In the genomic region with DNA sequence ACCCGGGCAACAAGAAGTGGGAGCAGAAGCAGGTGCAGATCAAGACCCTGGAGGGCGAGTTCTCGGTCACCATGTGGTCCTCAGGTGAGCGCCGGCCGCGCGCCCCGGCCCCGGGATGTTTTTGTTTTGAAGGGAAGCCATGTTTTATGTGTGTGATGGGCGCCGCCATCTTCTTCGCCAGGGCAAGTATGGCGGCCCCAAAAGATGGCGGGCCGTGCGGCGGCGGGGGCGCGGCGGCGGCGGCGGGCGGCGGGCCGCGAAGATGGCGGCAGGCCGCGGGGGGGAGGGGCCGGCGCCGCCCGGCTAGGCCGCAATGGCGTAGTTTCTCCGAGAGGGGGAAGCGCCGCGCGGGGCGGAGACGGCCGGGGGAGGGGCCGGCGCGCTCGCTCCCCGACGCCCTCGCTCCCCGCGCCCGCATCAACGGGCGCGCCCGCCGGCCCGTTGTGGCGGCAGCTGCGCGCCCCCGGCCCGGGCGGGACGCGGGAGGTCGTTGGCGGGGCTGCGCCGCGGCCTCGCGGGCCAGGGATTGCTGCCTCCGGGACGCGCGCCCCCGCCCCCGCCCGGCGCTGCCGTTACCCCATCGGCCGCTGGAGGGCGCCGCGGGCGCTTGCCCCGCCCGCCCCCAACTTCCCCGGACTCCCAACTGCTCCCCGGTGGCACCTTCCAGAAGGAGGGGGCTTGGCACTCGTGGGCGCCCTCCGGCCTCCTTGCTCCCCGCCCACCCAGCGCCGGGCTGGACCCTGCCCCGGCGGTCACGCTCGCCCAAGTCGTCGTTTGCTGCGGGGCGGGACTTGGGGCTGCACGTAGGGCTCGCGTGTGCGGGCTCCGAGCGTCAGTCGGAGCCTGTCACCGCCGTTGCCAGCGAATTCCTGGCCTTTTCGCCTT, we compare ENCODE assay signal across 8 cellular contexts. TPM values are rescaled to one million over a fixed set of nuclear protein-coding genes. Genes with fewer than 3 reads are reported as not detected.
DNase-seq lines count a peak whose midpoint lies in the region; ATAC-seq, FAIRE-seq and TF ChIP-seq lines count a peak whose summit lies in the region.

No MANE protein-coding gene starts in this region.

- H3K9me3 ChIP-seq in HAP-1 (peaks cover 3% of the 10 kb centered on the region; the same call in 1 of the 2 replicates), MG63 (no peaks in the 10 kb centered on the region), SK-N-SH (no peaks in the 10 kb centered on the region), pancreas (no peaks in the 10 kb centered on the region), thyroid gland (no peaks in the 10 kb centered on the region)

- no peak for FAIRE-seq in pancreas (lab: Jason Lieb, UNC)

- H3K4me3 Mint-ChIP-seq in activated naive CD8-positive, alpha-beta T cell treated with anti-CD3 and anti-CD28 coated beads for 36 hours, result peak overlapping the region; percentile 84

- no peaks in the 10 kb centered on the region for H3K9me3 Mint-ChIP-seq in activated naive CD8-positive, alpha-beta T cell treated with anti-CD3 and anti-CD28 coated beads for 36 hours

- H3K9ac ChIP-seq in SK-N-SH, result peak overlapping the region; percentile 87

- POLR2A ChIA-PET in SK-N-SH (lab: Yijun Ruan, JAX), result interaction anchor here (0.6 kb wide), 1 partner anchor 69 kb away, joined by 3 read pairs; no protein-coding TSS in a partner anchor

- peak overlapping the region; percentile 81 for H3K4me3 ChIP-seq in HAP-1
- H3K4me3 ChIP-seq in MG63, result peak overlapping the region; percentile 68
- peak overlapping the region; percentile 92 to 94 for H3K4me3 ChIP-seq in SK-N-SH (ENCODE audit: low read depth in 2 of 2, low read length in 1 of 2)
- H3K4me3 ChIP-seq in pancreas, result peak overlapping the region; percentile 88 to 100 (median 98)
- H3K4me3 ChIP-seq in thyroid gland (replicated peaks in 1 of 3), result peak overlapping the region; percentile 84 to 99 (median 90)

- H3K4me1 ChIP-seq in HAP-1 (peaks cover 23% of the 10 kb centered on the region), SK-N-SH (ENCODE audit: control insufficient read depth in 1 of 2, insufficient read depth in 2 of 2, low read depth in 1 of 2, low read length in 1 of 2) (peaks cover 7 to 14% of the 10 kb centered on the region in 2 experiments), pancreas (peaks cover 7 to 41% (median 27%) of the 10 kb centered on the region in 3 donors), thyroid gland (peaks cover 34 to 50% of the 10 kb centered on the region in 2 donors)

- WGBS in SK-N-SH (ENCODE audit: low lambda C conversion rate), result under 1% methylated on average over 24 of the region's 121 CpGs
- WGBS in pancreas, 2 donors, result 1% methylated on average over 47 to 121 of the region's 121 CpGs
- WGBS in thyroid gland, 2 donors, result 0% methylated on average over 20 to 26 of the region's 121 CpGs

- ATAC-seq in Right ventricle myocardium inferior (peak; percentile 70), pancreas (peak; percentile 57 to 77 (median 66))

- peaks cover 22% of the 10 kb centered on the region for H3K36me3 ChIP-seq in HAP-1 (replicated peaks)
- peaks cover 15% of the 10 kb centered on the region for H3K36me3 ChIP-seq in MG63
- peaks cover 0 to 5% of the 10 kb centered on the region in 2 experiments for H3K36me3 ChIP-seq in SK-N-SH (replicated peaks in 1 of 2; ENCODE audit: control insufficient read depth in 1 of 2, insufficient read depth in 2 of 2, low read length in 1 of 2)
- H3K36me3 ChIP-seq in pancreas, result no peaks in the 10 kb centered on the region
- H3K36me3 ChIP-seq in thyroid gland, result peaks cover 0 to 7% of the 10 kb centered on the region in 2 donors

- H3K36me3 Mint-ChIP-seq in activated naive CD8-positive, alpha-beta T cell treated with anti-CD3 and anti-CD28 coated beads for 36 hours, result peaks cover 52% of the 10 kb centered on the region

- H3K79me2 ChIP-seq in SK-N-SH (ENCODE audit: insufficient read depth), result peaks cover 87% of the 10 kb centered on the region

- H3K27me3 ChIP-seq in HAP-1 (ENCODE audit: low read depth) (no peaks in the 10 kb centered on the region), MG63 (no peaks in the 10 kb centered on the region), SK-N-SH (ENCODE audit: insufficient read depth) (no peaks in the 10 kb centered on the region), pancreas (no peaks in the 10 kb centered on the region), thyroid gland (no peaks in the 10 kb centered on the region)

- intact Hi-C loops in Right ventricle myocardium inferior (cut with DNase I), result loop anchor here (2.0 to 5.0 kb wide), 3 partner anchors 47 to 137 kb away; a partner anchor contains a TSS
- intact Hi-C loops in pancreas (cut with DNase I), result no loop called here
- intact Hi-C loops in thyroid gland (cut with DNase I), result no loop called here

- DNase-seq in GF-D8 (lab: John Stamatoyannopoulos, UW) (peak; percentile 25), HAP-1 (ENCODE audit: low spot score in 2 of 2) (peak; percentile 74 to 89), MG63 (peak; percentile 90), SK-N-SH (peak; percentile 92), Right ventricle myocardium inferior (ENCODE audit: missing footprints) (peak; percentile 93), pancreas (peak; percentile 83 to 93 (median 91)), thyroid gland (peak; percentile 90 to 92)
- DNase-seq in activated naive CD8-positive, alpha-beta T cell treated with anti-CD3 and anti-CD28 coated beads for 36 hours, result peak; percentile 91

- peak in 1 of 2 donors; percentile 75 for TF ChIP-seq POLR2A in thyroid gland (IDR thresholded peaks at IDR 0.05)

- H3K27ac ChIP-seq in SK-N-SH (ENCODE audit: low read depth in 2 of 2, low read length in 1 of 2) (peak overlapping the region; percentile 83 to 87), pancreas (peak overlapping the region; percentile 89 to 98 (median 96)), thyroid gland (peak overlapping the region; percentile 88 to 99 (median 98))

- H2AFZ ChIP-seq in SK-N-SH (ENCODE audit: low read depth), result no peak overlapping the region

- H3F3A ChIP-seq in SK-N-SH (replicated peaks; ENCODE audit: insufficient read depth), result peaks cover 9% of the 10 kb centered on the region

- CTCF ChIA-PET in SK-N-SH (lab: Yijun Ruan, JAX), result interaction anchor here (0.7 to 4.1 kb wide), 14 partner anchors 11 to 399 kb away, joined by 3 to 14 read pairs (median 4); no protein-coding TSS in a partner anchor

- TF ChIP-seq CTCF in SK-N-SH (IDR thresholded peaks at IDR 0.05) (peak; percentile 63), pancreas (IDR thresholded peaks at IDR 0.05) (peak; percentile 35 to 59 (median 45)), thyroid gland (IDR thresholded peaks at IDR 0.05) (peak; percentile 42 to 96 (median 64))

- H3K27ac Mint-ChIP-seq in activated naive CD8-positive, alpha-beta T cell treated with anti-CD3 and anti-CD28 coated beads for 36 hours, result peak overlapping the region; percentile 88

- H3K27me3 Mint-ChIP-seq in activated naive CD8-positive, alpha-beta T cell treated with anti-CD3 and anti-CD28 coated beads for 36 hours, result peaks cover 3% of the 10 kb centered on the region

- peak overlapping the region; percentile 96 for H3K4me2 ChIP-seq in SK-N-SH

- peaks cover 73% of the 10 kb centered on the region for H4K20me1 ChIP-seq in SK-N-SH (ENCODE audit: insufficient read depth)

- H3K4me1 Mint-ChIP-seq in activated naive CD8-positive, alpha-beta T cell treated with anti-CD3 and anti-CD28 coated beads for 36 hours, result peaks cover 51% of the 10 kb centered on the region

- TF ChIP-seq EP300 in SK-N-SH (IDR thresholded peaks at IDR 0.05; ENCODE audit: borderline replicate concordance in 1 of 2, low read depth in 1 of 2, low read length in 1 of 2), result no peak

- H3K9me2 ChIP-seq in SK-N-SH, result no peaks in the 10 kb centered on the region

- TF ChIP-seq RAD21 in SK-N-SH (IDR thresholded peaks at IDR 0.05; ENCODE audit: low read length), result 0 out of 2 replicates have a peak, but pooled peaks have one; percentile 1

- in situ Hi-C loops in HAP-1 (cut with MboI; ENCODE audit: low sequenced_read_pairs), result no loop called here

TF ChIP-seq in SK-N-SH, 30 proteins besides CTCF, POLR2A, EP300 and RAD21 (continues in another document):
- TF ChIP-seq FOSL2 (IDR thresholded peaks at IDR 0.05; ENCODE audit: borderline replicate concordance, low read depth) (no peak), SMC3 (IDR thresholded peaks at IDR 0.05; ENCODE audit: low read depth, low read length) (no peak), NRF1 (IDR thresholded peaks at IDR 0.05; ENCODE audit: low read depth, low read length) (0 out of 2 replicates have a peak, but pooled peaks have one; percentile 8), RFX5 (IDR thresholded peaks at IDR 0.05; ENCODE audit: low read length) (no peak), MXI1 (IDR thresholded peaks at IDR 0.05; ENCODE audit: low read depth, low read length) (peak; percentile 85), MEF2A (IDR thresholded peaks at IDR 0.05; ENCODE audit: borderline replicate concordance, low read depth) (peak; percentile 4; the same call in 1 of the 2 replicates), FOXM1 (IDR thresholded peaks at IDR 0.05; ENCODE audit: low read depth) (no peak), TCF12 (IDR thresholded peaks at IDR 0.05) (no peak), ELF1 (IDR thresholded peaks at IDR 0.05) (no peak)
- TF ChIP-seq, protein P1, sequence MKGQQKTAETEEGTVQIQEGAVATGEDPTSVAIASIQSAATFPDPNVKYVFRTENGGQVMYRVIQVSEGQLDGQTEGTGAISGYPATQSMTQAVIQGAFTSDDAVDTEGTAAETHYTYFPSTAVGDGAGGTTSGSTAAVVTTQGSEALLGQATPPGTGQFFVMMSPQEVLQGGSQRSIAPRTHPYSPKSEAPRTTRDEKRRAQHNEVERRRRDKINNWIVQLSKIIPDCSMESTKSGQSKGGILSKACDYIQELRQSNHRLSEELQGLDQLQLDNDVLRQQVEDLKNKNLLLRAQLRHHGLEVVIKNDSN (IDR thresholded peaks at IDR 0.05; ENCODE audit: borderline replicate concordance, low read depth), result no peak
- TF ChIP-seq, protein P2, sequence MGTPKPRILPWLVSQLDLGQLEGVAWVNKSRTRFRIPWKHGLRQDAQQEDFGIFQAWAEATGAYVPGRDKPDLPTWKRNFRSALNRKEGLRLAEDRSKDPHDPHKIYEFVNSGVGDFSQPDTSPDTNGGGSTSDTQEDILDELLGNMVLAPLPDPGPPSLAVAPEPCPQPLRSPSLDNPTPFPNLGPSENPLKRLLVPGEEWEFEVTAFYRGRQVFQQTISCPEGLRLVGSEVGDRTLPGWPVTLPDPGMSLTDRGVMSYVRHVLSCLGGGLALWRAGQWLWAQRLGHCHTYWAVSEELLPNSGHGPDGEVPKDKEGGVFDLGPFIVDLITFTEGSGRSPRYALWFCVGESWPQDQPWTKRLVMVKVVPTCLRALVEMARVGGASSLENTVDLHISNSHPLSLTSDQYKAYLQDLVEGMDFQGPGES (IDR thresholded peaks at IDR 0.05; ENCODE audit: low read depth, low read length), result no peak

RNA-seq across cellular contexts. Expression of a gene that starts 1.1 kb away (rescaled TPM):
- 34.1 and 45.4 TPM in 2 replicates for total RNA-seq in MG63 (2014; rRNA removed; shearing (Covaris generic); ENCODE audit: low replicate concordance)
- 18.1 and 18.6 TPM in 2 replicates for polyA plus RNA-seq in SK-N-SH (2012; rRNA removed)
- polyA plus RNA-seq in SK-N-SH (2012; cell fraction: cytosol; rRNA removed), result 23.4 and 25.2 TPM in 2 replicates
- polyA plus RNA-seq in SK-N-SH (2012; cell fraction: nucleus; rRNA removed), result 32.0 and 38.8 TPM in 2 replicates
- 100 to 1,000 TPM; 109 to 119 TPM for total RNA-seq in activated naive CD8-positive, alpha-beta T cell treated with anti-CD3 and anti-CD28 coated beads for 36 hours
- total RNA-seq in Right ventricle myocardium inferior, result 46.0 TPM
- total RNA-seq in pancreas, result 10 to 100 TPM; 18.6 to 38.7 (median 26.4) TPM
- polyA plus RNA-seq in pancreas, result 10 to 100 TPM; 10.5 to 17.8 TPM
- total RNA-seq in thyroid gland, result 10 to 100 TPM; 50.0 to 67.4 (median 55.6) TPM

Comparison
In these comparisons a context has a peak if more than half of its experiments do, and no peak if none do; other contexts are left out.
1. Peak in every context shown above with its lines: DNase-seq, ATAC-seq, H3K4me3 ChIP-seq and H3K27ac ChIP-seq.
2. DNase-seq: peak in every context shown above with its lines; median percentile 93 in Right ventricle myocardium inferior; 92 in SK-N-SH; 91 in activated naive CD8-positive, alpha-beta T cell treated with anti-CD3 and anti-CD28 coated beads for 36 hours; 91 in pancreas; 91 in thyroid gland; 90 in MG63; 82 in HAP-1; 25 in GF-D8.